ENCODE assay signal across 7 cellular contexts in the genomic region with DNA sequence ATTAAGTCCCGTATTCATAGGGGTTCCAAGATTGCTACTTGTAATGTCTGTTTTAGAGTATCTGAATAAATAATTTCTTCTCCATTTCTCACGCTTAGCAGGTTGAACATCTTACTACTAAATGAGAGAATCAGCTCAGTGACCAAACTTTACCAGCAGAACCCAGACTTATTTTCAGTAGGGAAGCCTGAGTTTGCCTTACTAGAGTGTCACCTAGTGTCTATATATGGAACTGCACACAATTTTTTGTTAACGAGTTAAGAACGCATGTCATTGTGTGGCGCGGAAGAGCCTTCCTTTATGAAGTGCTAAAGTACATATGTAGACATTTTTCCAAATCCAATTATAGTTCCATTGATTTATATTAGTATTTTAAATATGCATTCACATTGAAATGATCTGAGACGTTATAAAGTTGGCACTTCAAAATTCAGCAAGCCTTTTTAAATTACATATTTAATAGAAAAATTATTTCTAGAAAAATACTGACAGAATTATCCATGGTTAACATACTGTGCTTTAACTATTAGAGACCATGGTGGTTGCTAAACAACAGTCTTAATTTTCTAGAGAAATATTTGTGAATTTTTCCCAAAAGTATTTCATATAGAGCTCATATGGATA.
A peak's percentile ranks its signal among the peaks of the same experiment; 100 is the strongest.
DNase-seq lines count a peak whose midpoint lies in the region; ATAC-seq and TF ChIP-seq lines count a peak whose summit lies in the region.

No MANE protein-coding gene starts in this region.

- peak; percentile 77 for DNase-seq in GM03348 (ENCODE audit: low spot score)
- DNase-seq in HS-27A (ENCODE audit: low read depth) = peak; percentile 51
- DNase-seq in NCI-H82 (lab: John Stamatoyannopoulos, UW) = peak; percentile 82
- peak; percentile 80 for DNase-seq in astrocyte of the hippocampus (ENCODE audit: low read depth, low spot score)
- DNase-seq in inferior parietal cortex (ENCODE audit: extremely low spot score) = peak; percentile 90
- DNase-seq in suprapubic skin (ENCODE audit: low spot score in 2 of 2) = no peak

- WGBS in suprapubic skin = 22% methylated on average over 7 of the region's 7 CpGs

- peak; percentile 89 for ATAC-seq in GM21526 (IDR thresholded peaks at IDR 0.05; ENCODE audit: low FRiP score, unreplicated experiment)

- peaks cover 7% of the 10 kb centered on the region for H3K27me3 ChIP-seq in suprapubic skin

- no peak overlapping the region for H3K27ac ChIP-seq in suprapubic skin

- TF ChIP-seq EP300 in suprapubic skin (IDR thresholded peaks at IDR 0.05) = no peak

- no peaks in the 10 kb centered on the region for H3K9me3 ChIP-seq in suprapubic skin

- TF ChIP-seq CTCF in suprapubic skin (IDR thresholded peaks at IDR 0.05) = peak; percentile 48 to 78

- no peak overlapping the region for H3K4me3 ChIP-seq in suprapubic skin

- H3K36me3 ChIP-seq in suprapubic skin = no peaks in the 10 kb centered on the region

- no peaks in the 10 kb centered on the region for H3K4me1 ChIP-seq in suprapubic skin

- no peak for TF ChIP-seq POLR2A in suprapubic skin (IDR thresholded peaks at IDR 0.05)

Comparison
In these comparisons a context has a peak if more than half of its experiments do, and no peak if none do; other contexts are left out.
1. DNase-seq: peak in GM03348 (single experiment), HS-27A (single experiment), NCI-H82 (single experiment), astrocyte of the hippocampus (single experiment) and inferior parietal cortex (single experiment); none in suprapubic skin (0 of 2).